ENCODE assay signal across 8 cellular contexts in the genomic region with DNA sequence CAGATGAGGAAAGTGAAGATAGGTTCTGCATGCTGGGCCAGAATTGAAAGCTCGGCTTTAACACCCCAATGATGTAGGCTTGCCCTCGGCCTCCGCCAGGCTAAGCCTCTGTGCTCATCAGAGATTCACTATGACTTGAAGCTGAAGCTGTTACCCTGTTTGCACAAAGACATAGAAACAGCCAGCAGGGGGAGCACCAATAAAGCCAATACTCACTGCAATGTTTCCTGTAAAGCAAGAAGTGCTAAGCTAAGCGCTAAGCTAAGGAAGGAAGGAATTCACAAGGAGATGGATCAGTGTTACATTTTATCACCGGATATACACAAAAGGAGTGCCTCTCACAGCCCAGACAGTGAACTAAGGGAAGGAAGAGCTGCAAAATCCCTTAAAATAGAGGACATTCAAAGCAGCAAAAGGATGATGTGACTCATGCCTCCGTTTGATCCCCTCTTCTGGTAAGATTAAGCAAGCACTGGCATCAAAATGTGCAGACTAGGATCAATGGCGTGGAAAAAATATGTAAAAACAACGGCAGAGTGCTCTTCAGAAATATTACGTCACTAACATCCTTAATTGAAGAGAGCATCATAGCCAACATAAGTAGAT.
DNase-seq lines count a peak whose midpoint lies in the region; ATAC-seq and TF ChIP-seq lines count a peak whose summit lies in the region.

No MANE protein-coding gene starts in this region.

- H3K4me1 ChIP-seq in H9 (ENCODE audit: insufficient read depth, low read length) (peaks cover 3% of the 10 kb centered on the region), gastroesophageal sphincter (peaks cover 0 to 22% (median 0%) of the 10 kb centered on the region in 3 donors), uterus (no peaks in the 10 kb centered on the region)

- no peak overlapping the region for H3K14ac ChIP-seq in H9 (ENCODE audit: insufficient read depth, low read length)

- no peak overlapping the region for H3K4me2 ChIP-seq in H9 (ENCODE audit: insufficient read depth, insufficient read length, low read length)

- intact Hi-C loops in uterus (cut with DNase I; ENCODE audit: low total_unique reads): no loop called here

- H3K36me3 ChIP-seq in GM06990 (ENCODE audit: control insufficient read depth, insufficient read depth, low read length) (no peaks in the 10 kb centered on the region), gastroesophageal sphincter (peaks cover 0 to 3% of the 10 kb centered on the region in 2 donors), uterus (no peaks in the 10 kb centered on the region)

- no peaks in the 10 kb centered on the region for H3K79me2 ChIP-seq in H9 (ENCODE audit: insufficient read depth, low read length)

- H3T11ph ChIP-seq in H9 (ENCODE audit: low read length): no peak overlapping the region

- no peaks in the 10 kb centered on the region for H3K23me2 ChIP-seq in H9 (ENCODE audit: insufficient read length, low read depth, low read length, poor library complexity, severe bottlenecking)

- peaks cover 26 to 32% of the 10 kb centered on the region in 2 experiments for H3K4me1 Mint-ChIP-seq in H9

- H3K27ac ChIP-seq in H9 (ENCODE audit: insufficient read length, low read depth, low read length): no peak overlapping the region
- no peak overlapping the region for H3K27ac ChIP-seq in gastroesophageal sphincter
- no peak overlapping the region for H3K27ac ChIP-seq in uterus

- TF ChIP-seq POLR2A in gastroesophageal sphincter (IDR thresholded peaks at IDR 0.05) (no peak), uterus (IDR thresholded peaks at IDR 0.05) (no peak)

- peak; percentile 84 for TF ChIP-seq CTCF in GM06990 (IDR thresholded peaks at IDR 0.05; ENCODE audit: insufficient read depth, low read length, poor library complexity, severe bottlenecking)
- TF ChIP-seq CTCF in H9 (conservative IDR thresholded peaks at IDR 0.05): peak; percentile 94
- TF ChIP-seq CTCF in gastroesophageal sphincter (IDR thresholded peaks at IDR 0.05): peak; percentile 58 to 84 (median 80)
- TF ChIP-seq CTCF in uterus (IDR thresholded peaks at IDR 0.05): peak; percentile 58 to 69 (median 64)

- H3K9ac ChIP-seq in H9 (ENCODE audit: extremely low read depth, insufficient read length, low read length): no peak overlapping the region

- H2BK15ac ChIP-seq in H9 (ENCODE audit: low read depth, low read length): no peak overlapping the region

- H4K91ac ChIP-seq in H9 (ENCODE audit: insufficient read length, low read depth, low read length): no peak overlapping the region

- no peak overlapping the region for H3K18ac ChIP-seq in H9 (ENCODE audit: insufficient read length, low read depth, low read length)

- H3K9me3 ChIP-seq in H9 (ENCODE audit: control insufficient read depth, low read depth, low read length) (no peaks in the 10 kb centered on the region), gastroesophageal sphincter (no peaks in the 10 kb centered on the region), uterus (no peaks in the 10 kb centered on the region)

- H2AFZ ChIP-seq in H9 (ENCODE audit: low read length): no peak overlapping the region

- H3K4ac ChIP-seq in H9 (ENCODE audit: low read depth, low read length): no peak overlapping the region

- no peak overlapping the region for H3K4me3 Mint-ChIP-seq in H9

- H2BK12ac ChIP-seq in H9 (ENCODE audit: insufficient read length, low read depth, low read length): no peak overlapping the region

- no peak overlapping the region for H4K5ac ChIP-seq in H9 (ENCODE audit: insufficient read length, low read depth, low read length)

- no peaks in the 10 kb centered on the region for H3K9me3 Mint-ChIP-seq in H9

- H3K79me1 ChIP-seq in H9 (ENCODE audit: insufficient read depth, low read depth, low read length, poor library complexity, severe bottlenecking): no peaks in the 10 kb centered on the region

- H3K56ac ChIP-seq in H9 (ENCODE audit: insufficient read length, low read depth, low read length): no peak overlapping the region

- no peak overlapping the region for H2BK20ac ChIP-seq in H9 (ENCODE audit: low read depth, low read length, poor library complexity, severe bottlenecking)

- H3K27ac Mint-ChIP-seq in H9: peak overlapping the region in 2 of 3 experiments; percentile 43 to 57; a peak in 3 of 7 replicates

- no peak overlapping the region for H2BK5ac ChIP-seq in H9 (ENCODE audit: insufficient read length, low read length)

- H4K8ac ChIP-seq in H9 (replicated peaks; ENCODE audit: insufficient read length, low read depth, low read length): no peak overlapping the region

- no peaks in the 10 kb centered on the region for H3K27me3 Mint-ChIP-seq in H9 (ENCODE audit: low read depth)

- no peak for TF ChIP-seq EP300 in gastroesophageal sphincter (IDR thresholded peaks at IDR 0.05)

- DNase-seq in GM06990 (ENCODE audit: extremely low read depth, insufficient read length): peak; percentile 33
- peak; percentile 90 for DNase-seq in H9
- DNase-seq in LoVo (ENCODE audit: low spot score): peak; percentile 86
- DNase-seq in RPMI8226: peak; percentile 82
- DNase-seq in activated effector memory CD4-positive, alpha-beta T cell treated with Interleukin-2 at 50 U/mL for 16 hours: peak; percentile 26
- DNase-seq in pons (ENCODE audit: low spot score): peak; percentile 97
- DNase-seq in uterus: peak; percentile 34 to 41

- H2AK5ac ChIP-seq in H9 (ENCODE audit: insufficient read length, low read length): no peak overlapping the region

- no peaks in the 10 kb centered on the region; a peak in 1 of 7 replicates for H3K36me3 Mint-ChIP-seq in H9 (ENCODE audit: insufficient read depth in 1 of 3, low read depth in 3 of 3)

- H3K27me3 ChIP-seq in GM06990 (replicated peaks; ENCODE audit: control insufficient read depth, insufficient read depth, low read length): no peaks in the 10 kb centered on the region
- H3K27me3 ChIP-seq in H9 (ENCODE audit: insufficient read depth, low read length): no peaks in the 10 kb centered on the region
- no peaks in the 10 kb centered on the region for H3K27me3 ChIP-seq in gastroesophageal sphincter
- no peaks in the 10 kb centered on the region for H3K27me3 ChIP-seq in uterus

- peak; percentile 82 for ATAC-seq in gastroesophageal sphincter

- no CpG with 5 or more reads among the region's 9 CpGs for WGBS in H9 (ENCODE audit: extremely low coverage, insufficient read length, low lambda C conversion rate)
- 12 to 14% methylated on average over 9 of the region's 9 CpGs for WGBS in gastroesophageal sphincter (ENCODE audit: low coverage in 1 of 2), 2 donors

- H4K20me1 ChIP-seq in H9 (ENCODE audit: control insufficient read depth, insufficient read depth, insufficient read length): no peaks in the 10 kb centered on the region

- H3K4me3 ChIP-seq in GM06990 (replicated peaks; ENCODE audit: low read depth, low read length) (no peak overlapping the region), gastroesophageal sphincter (no peak overlapping the region), uterus (no peak overlapping the region)

- no peak overlapping the region for H3K23ac ChIP-seq in H9 (ENCODE audit: insufficient read length, low read depth, low read length)

- H2BK120ac ChIP-seq in H9 (ENCODE audit: low read depth, low read length, poor library complexity, severe bottlenecking): no peak overlapping the region

Comparison
In these comparisons a context has a peak if more than half of its experiments do, and no peak if none do; other contexts are left out.
1. DNase-seq: peak in every context shown above with its lines; median percentile 97 in pons; 90 in H9; 86 in LoVo; 82 in RPMI8226; 38 in uterus; 33 in GM06990; 26 in activated effector memory CD4-positive, alpha-beta T cell treated with Interleukin-2 at 50 U/mL for 16 hours.